In genomic region chr19:39463403-39463802, GRCh38 we compare ENCODE assay signal across 32 cellular contexts. TPM values are rescaled to one million over a fixed set of nuclear protein-coding genes. Genes with fewer than 3 reads are reported as not detected.
"Had no signal": no experiment of that assay in that cellular context is flagged by ENCODE, and none has a peak within 500 bp of the region (broad histone marks: within the 10 kb centered on the region; RNA-seq: fewer than 3 reads in every experiment).

No MANE protein-coding gene starts in this region.

- H3K27ac Mint-ChIP-seq: activated naive CD8-positive, alpha-beta T cell treated with anti-CD3 and anti-CD28 coated beads, Interleukin-2, amount 50 U/mL, for 24 hours; neural progenitor cell had no signal

- DNase-seq: activated CD4-positive, alpha-beta T cell treated with anti-CD3 and anti-CD28 coated beads for 4 hours; activated CD4-positive, alpha-beta T cell treated with anti-CD3 and anti-CD28 coated beads, Interleukin-2, amount 50 U/mL, for 4 hours; activated CD8-positive, alpha-beta memory T cell treated with anti-CD3 and anti-CD28 coated beads, Interleukin-2, amount 50 U/mL, for 4 hours; activated effector memory CD4-positive, alpha-beta T cell treated with Interleukin-2 at 50 U/mL for 16 hours; activated naive CD4-positive, alpha-beta T cell treated with anti-CD3 and anti-CD28 coated beads, Interleukin-2, amount 50 U/mL, for 16 hours; activated naive CD8-positive, alpha-beta T cell treated with anti-CD3 and anti-CD28 coated beads, Interleukin-2, amount 50 U/mL, for 24 hours; activated T-cell treated with anti-CD3 and anti-CD28 coated beads, Interleukin-2, amount 50 U/mL, for 48 hours; amygdala; dermis blood vessel endothelial cell; effector CD4-positive, alpha-beta T cell; esophagus squamous epithelium; foreskin melanocyte; heart right ventricle; kidney glomerular epithelial cell; lower lobe of right lung; mesenchymal stem cell; naive thymus-derived CD8-positive, alpha-beta T cell; occipital lobe; right cardiac atrium; stimulated activated CD4-positive, alpha-beta T cell treated with anti-CD3 and anti-CD28 coated beads, Interleukin-15, amount 100 ng/mL, for 24 hours; stimulated activated CD4-positive, alpha-beta T cell treated with anti-CD3 and anti-CD28 coated beads, Interleukin-2, amount 100 ng/mL, for 24 hours; stimulated activated naive CD4-positive, alpha-beta T cell; testis; transverse colon had no signal

- H3K27me3 Mint-ChIP-seq: activated naive CD8-positive, alpha-beta T cell treated with anti-CD3 and anti-CD28 coated beads, Interleukin-2, amount 50 U/mL, for 24 hours; naive thymus-derived CD8-positive, alpha-beta T cell had no signal

- FAIRE-seq: bronchial epithelial cell, colon, endometrium had no signal

- H3K36me3 ChIP-seq: neural progenitor cell had no signal

- H3K9me3 Mint-ChIP-seq: activated naive CD8-positive, alpha-beta T cell treated with anti-CD3 and anti-CD28 coated beads, Interleukin-2, amount 50 U/mL, for 24 hours; naive thymus-derived CD8-positive, alpha-beta T cell; neural progenitor cell had no signal

- H3K27me3 ChIP-seq: esophagus squamous epithelium, heart right ventricle, neural progenitor cell, testis, transverse colon had no signal

- H3K4me1 Mint-ChIP-seq: neural progenitor cell had no signal

- ATAC-seq: activated naive CD8-positive, alpha-beta T cell treated with anti-CD3 and anti-CD28 coated beads, Interleukin-2, amount 50 U/mL, for 24 hours; heart right ventricle; left lobe of liver; lower lobe of right lung; naive thymus-derived CD8-positive, alpha-beta T cell; right cardiac atrium had no signal

- H3K4me1 ChIP-seq: esophagus squamous epithelium, heart right ventricle, lower lobe of right lung, neural progenitor cell, parathyroid adenoma, transverse colon had no signal

- H2AFZ ChIP-seq: neural progenitor cell, parathyroid adenoma had no signal

- H3K4me3 Mint-ChIP-seq: activated naive CD8-positive, alpha-beta T cell treated with anti-CD3 and anti-CD28 coated beads, Interleukin-2, amount 50 U/mL, for 24 hours; naive thymus-derived CD8-positive, alpha-beta T cell; neural progenitor cell had no signal

- H3K9me3 ChIP-seq: esophagus squamous epithelium, heart right ventricle, lower lobe of right lung, testis, transverse colon had no signal

- H3K9ac ChIP-seq: neural progenitor cell, parathyroid adenoma had no signal

- H3K4me3 ChIP-seq: esophagus squamous epithelium, heart right ventricle, lower lobe of right lung, neural progenitor cell, testis, transverse colon had no signal

- H3K27ac ChIP-seq: epithelial cell of prostate, esophagus squamous epithelium, heart right ventricle, lower lobe of right lung, neural progenitor cell, parathyroid adenoma, testis, transverse colon had no signal

- H3K4me2 ChIP-seq: neural progenitor cell had no signal

RNA-seq across cellular contexts. Expression of gene DLL3, which starts 35.3 kb away (rescaled TPM):
- total RNA-seq: esophagus squamous epithelium, heart right ventricle, left lobe of liver, lower lobe of right lung, right cardiac atrium, transverse colon, urinary bladder had no signal
